Comparison of ENCODE assay signal across 24 cellular contexts in the genomic region with DNA sequence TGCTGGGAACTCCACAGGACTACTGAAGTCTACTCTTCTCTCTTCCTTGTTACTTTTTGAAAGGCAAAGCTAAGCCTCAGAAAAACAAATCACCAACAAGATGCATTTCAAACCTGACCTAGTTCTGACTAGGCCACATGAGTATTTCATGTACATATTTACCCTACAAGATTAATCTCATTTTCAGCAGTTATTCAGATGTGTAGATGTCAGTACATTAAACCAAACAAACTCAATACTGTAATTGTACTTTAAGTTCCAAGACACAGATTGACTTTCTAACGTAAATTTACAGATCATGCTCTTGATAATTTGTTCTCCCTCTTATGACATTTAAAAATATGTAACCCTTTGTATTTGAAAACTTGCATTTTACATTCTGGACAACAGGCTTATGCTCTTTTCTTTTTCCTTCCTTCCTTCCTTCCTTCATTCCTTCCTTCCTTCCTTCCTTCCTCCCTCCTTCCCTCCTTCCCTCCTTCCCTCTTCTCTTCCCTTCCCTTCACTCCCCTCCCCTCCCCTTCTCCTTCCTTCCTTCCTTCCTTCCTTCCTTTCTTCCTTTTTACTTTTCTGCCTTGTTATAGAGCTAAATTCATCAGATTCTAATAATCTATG.
DNase-seq lines count a peak whose midpoint lies in the region; ATAC-seq, FAIRE-seq and TF ChIP-seq lines count a peak whose summit lies in the region.
"Had no signal": no experiment of that assay in that cellular context is flagged by ENCODE, and none has a peak within 500 bp of the region (broad histone marks: within the 10 kb centered on the region; RNA-seq: fewer than 3 reads in every experiment).

No MANE protein-coding gene starts in this region.

- H3K4ac ChIP-seq in neuronal stem cell (ENCODE audit: low read length) = no peak overlapping the region

- H3K27me3 ChIP-seq in HUES48 (ENCODE audit: control insufficient read depth, insufficient read depth, low read length) (no peaks in the 10 kb centered on the region), neuronal stem cell (ENCODE audit: control insufficient read depth in 3 of 3, insufficient read depth in 3 of 3, low read depth in 1 of 3, low read length in 3 of 3) (no peaks in the 10 kb centered on the region)
- H3K27me3 ChIP-seq: BLaER1 treated with 17β-estradiol and CSF1 and Interleukin-3, amounts not matched to agents 10 nM and 100 nM had no signal

- peak overlapping the region; percentile 43 for H2AFZ ChIP-seq in neuronal stem cell (ENCODE audit: low read length)

- no peak overlapping the region for H3K18ac ChIP-seq in neuronal stem cell (ENCODE audit: low read length)

- no peak overlapping the region for H4K91ac ChIP-seq in neuronal stem cell (ENCODE audit: low read depth, low read length, poor library complexity)

- ATAC-seq in HG03342 (IDR thresholded peaks at IDR 0.05; ENCODE audit: unreplicated experiment) (no peak), HG02642 (IDR thresholded peaks at IDR 0.05; ENCODE audit: poor library complexity, unreplicated experiment) (no peak)
- ATAC-seq: HCT116 had no signal

- H2BK5ac ChIP-seq in neuronal stem cell (ENCODE audit: low read length) = no peak overlapping the region

- no peaks in the 10 kb centered on the region for H3K79me1 ChIP-seq in neuronal stem cell (ENCODE audit: low read depth, low read length)

- H3K14ac ChIP-seq in neuronal stem cell (ENCODE audit: low read length) = no peak overlapping the region

- TF ChIP-seq CTCF in D721Med (IDR thresholded peaks at IDR 0.05; ENCODE audit: insufficient read depth, missing control alignments) (no peak), coronary artery (IDR thresholded peaks at IDR 0.05) (no peak)

- H3K4me2 ChIP-seq in neuronal stem cell (ENCODE audit: insufficient read depth, low read length, poor library complexity, severe bottlenecking) = no peak overlapping the region
- H3K4me2 ChIP-seq: BLaER1 treated with 17β-estradiol and CSF1 and Interleukin-3, amounts not matched to agents 10 nM and 100 nM had no signal

- no peak overlapping the region for H3K23ac ChIP-seq in neuronal stem cell (ENCODE audit: low read depth, low read length, poor library complexity)

- peak; percentile 56 for FAIRE-seq in D721Med (lab: Jason Lieb, UNC)
- FAIRE-seq: A204.1, HTR-8/SVneo had no signal

- no peaks in the 10 kb centered on the region for H3K36me3 ChIP-seq in HUES48 (ENCODE audit: control insufficient read depth, insufficient read depth, low read length)
- no peaks in the 10 kb centered on the region for H3K36me3 ChIP-seq in neuronal stem cell (replicated peaks in 1 of 2; ENCODE audit: control insufficient read depth in 2 of 2, insufficient read depth in 2 of 2, low read length in 2 of 2)
- H3K36me3 ChIP-seq: BLaER1 treated with 17β-estradiol and CSF1 and Interleukin-3, amounts not matched to agents 10 nM and 100 nM had no signal

- WGBS in neuronal stem cell (ENCODE audit: extremely low coverage in 2 of 2, insufficient read length in 2 of 2, insufficient replicate concordance in 1 of 2), 2 donors = no CpG with 5 or more reads among the region's 1 CpG

- H3K4me3 ChIP-seq in HUES48 (ENCODE audit: low read depth, low read length) (no peak overlapping the region), neuronal stem cell (ENCODE audit: low read length in 2 of 2) (no peak overlapping the region), coronary artery (no peak overlapping the region)
- H3K4me3 ChIP-seq: BLaER1 treated with 17β-estradiol and CSF1 and Interleukin-3, amounts not matched to agents 10 nM and 100 nM had no signal

- no peak overlapping the region for H2BK120ac ChIP-seq in neuronal stem cell (ENCODE audit: low read depth, low read length)

- no peak overlapping the region for H2BK15ac ChIP-seq in neuronal stem cell (ENCODE audit: low read length)

- no peaks in the 10 kb centered on the region for H3K9me3 ChIP-seq in HUES48 (ENCODE audit: control insufficient read depth, insufficient read depth, low read length)
- H3K9me3 ChIP-seq in neuronal stem cell (replicated peaks in 1 of 2; ENCODE audit: control insufficient read depth in 2 of 2, insufficient read depth in 1 of 2, low read depth in 1 of 2, low read length in 2 of 2) = no peaks in the 10 kb centered on the region
- H3K9me3 ChIP-seq: BLaER1 treated with 17β-estradiol and CSF1 and Interleukin-3, amounts not matched to agents 10 nM and 100 nM had no signal

- H3K4me1 ChIP-seq in HUES48 (ENCODE audit: control insufficient read depth, insufficient read depth, low read length) (peaks cover 8% of the 10 kb centered on the region; the same call in 1 of the 2 replicates), neuronal stem cell (ENCODE audit: control insufficient read depth in 2 of 2, insufficient read depth in 1 of 2, low read depth in 1 of 2, low read length in 2 of 2) (no peaks in the 10 kb centered on the region)
- H3K4me1 ChIP-seq: BLaER1 treated with 17β-estradiol and CSF1 and Interleukin-3, amounts not matched to agents 10 nM and 100 nM had no signal

- H4K8ac ChIP-seq in neuronal stem cell (ENCODE audit: low read depth, low read length) = no peak overlapping the region

- H2BK12ac ChIP-seq in neuronal stem cell (ENCODE audit: low read length) = no peak overlapping the region

- no peak overlapping the region for H3K9ac ChIP-seq in HUES48 (ENCODE audit: low read depth, low read length)
- no peak overlapping the region for H3K9ac ChIP-seq in neuronal stem cell (ENCODE audit: low read depth, low read length, poor library complexity)
- H3K9ac ChIP-seq: BLaER1 treated with 17β-estradiol and CSF1 and Interleukin-3, amounts not matched to agents 10 nM and 100 nM had no signal

- H2AK5ac ChIP-seq in neuronal stem cell (ENCODE audit: low read depth, low read length) = no peak overlapping the region

- DNase-seq in D721Med (ENCODE audit: insufficient read length, low spot score) = no peak
- peak; percentile 4 for DNase-seq in brain pericyte (ENCODE audit: low read depth, low spot score)
- DNase-seq in neuronal stem cell (ENCODE audit: low spot score) = no peak
- no peak for DNase-seq in coronary artery (ENCODE audit: low spot score)
- DNase-seq: AML-193; CD4-positive, alpha-beta T cell; DMS53; GOT3; IMR-90; NCI-H1048; NCI-H1417; NCI-H1694; NCI-H2029 treated with DMSO at 0.1 percent for 48 hours; NCI-H446 treated with DMSO at 0.1 percent for 48 hours; NCI-H526 treated with DMSO at 0.1 percent for 48 hours; RPMI8226; SHP77 had no signal

- H3K27ac ChIP-seq in HUES48 (ENCODE audit: low read depth, low read length) (peak overlapping the region; percentile 18), neuronal stem cell (replicated peaks; ENCODE audit: low read length) (no peak overlapping the region), coronary artery (no peak overlapping the region)
- H3K27ac ChIP-seq: BLaER1 treated with 17β-estradiol and CSF1 and Interleukin-3, amounts not matched to agents 10 nM and 100 nM had no signal
